15 cellular contexts compared by ENCODE assay signal in genomic region chr2:196229013-196229412, GRCh38. TPM values are rescaled to one million over a fixed set of nuclear protein-coding genes. Genes with fewer than 3 reads are reported as not detected.
DNase-seq lines count a peak whose midpoint lies in the region; ATAC-seq and TF ChIP-seq lines count a peak whose summit lies in the region.
"Had no signal": no experiment of that assay in that cellular context is flagged by ENCODE, and none has a peak within 500 bp of the region (broad histone marks: within the 10 kb centered on the region; RNA-seq: fewer than 3 reads in every experiment).

No MANE protein-coding gene starts in this region.

- H3K4me1 Mint-ChIP-seq in activated naive CD4-positive, alpha-beta T cell treated with anti-CD3 and anti-CD28 coated beads, Interleukin-2, amount 50 U/mL, for 24 hours = peaks cover 96% of the 10 kb centered on the region
- peaks cover 41 to 45% of the 10 kb centered on the region in 2 donors for H3K4me1 Mint-ChIP-seq in effector memory CD8-positive, alpha-beta T cell (ENCODE audit: low read depth in 2 of 2)
- H3K4me1 Mint-ChIP-seq in glutamatergic neuron (ENCODE audit: low read depth, unreplicated experiment) = no peaks in the 10 kb centered on the region
- H3K4me1 Mint-ChIP-seq: endodermal cell had no signal

- H3K4me1 ChIP-seq in upper lobe of right lung = peaks cover 33% of the 10 kb centered on the region

- no peak for DNase-seq in activated naive CD4-positive, alpha-beta T cell treated with anti-CD3 and anti-CD28 coated beads, Interleukin-2, amount 50 U/mL, for 16 hours
- DNase-seq in SKM-1 treated with dmso at 0.1 percent for 144 hours (lab: John Stamatoyannopoulos, UW; ENCODE audit: unreplicated experiment) (peak; percentile 25), upper lobe of right lung (no peak), glutamatergic neuron (no peak)
- no peak for DNase-seq in effector memory CD8-positive, alpha-beta T cell
- no peak for DNase-seq in stimulated activated CD4-positive, alpha-beta T cell treated with anti-CD3 and anti-CD28 coated beads, Interleukin-2, amount 100 ng/mL, for 48 hours
- DNase-seq: activated CD4-positive, alpha-beta T cell treated with anti-CD3 and anti-CD28 coated beads, Interleukin-2, amount 50 U/mL, for 1 hour; activated effector memory CD4-positive, alpha-beta T cell treated with anti-CD3 and anti-CD28 coated beads, Interleukin-2, amount 50 U/mL, for 16 hours; endodermal cell; foreskin fibroblast; GM23248; NCI-H2171 treated with DMSO at 0.1 percent for 48 hours; stimulated activated naive CD4-positive, alpha-beta T cell treated with Interleukin-2 at 50 U/mL for 16 hours had no signal

- no peak for ATAC-seq in effector memory CD8-positive, alpha-beta T cell (replicated peaks)
- ATAC-seq in upper lobe of right lung (no peak), HG02970 (IDR thresholded peaks at IDR 0.05; ENCODE audit: low FRiP score, unreplicated experiment) (no peak)

- H3K36me3 ChIP-seq in upper lobe of right lung = no peaks in the 10 kb centered on the region

- peak overlapping the region; percentile 82 for H3K27ac ChIP-seq in upper lobe of right lung
- H3K27ac ChIP-seq: GM23248 had no signal

- no peaks in the 10 kb centered on the region for H3K9me3 ChIP-seq in upper lobe of right lung

- no peaks in the 10 kb centered on the region for H3K9me3 Mint-ChIP-seq in activated naive CD4-positive, alpha-beta T cell treated with anti-CD3 and anti-CD28 coated beads, Interleukin-2, amount 50 U/mL, for 24 hours
- H3K9me3 Mint-ChIP-seq in effector memory CD8-positive, alpha-beta T cell = no peaks in the 10 kb centered on the region
- peaks cover 4% of the 10 kb centered on the region for H3K9me3 Mint-ChIP-seq in glutamatergic neuron (ENCODE audit: unreplicated experiment)
- H3K9me3 Mint-ChIP-seq: endodermal cell had no signal

- H3K27ac Mint-ChIP-seq in activated naive CD4-positive, alpha-beta T cell treated with anti-CD3 and anti-CD28 coated beads, Interleukin-2, amount 50 U/mL, for 24 hours = peak overlapping the region; percentile 92
- peak overlapping the region; percentile 72 to 93 for H3K27ac Mint-ChIP-seq in effector memory CD8-positive, alpha-beta T cell
- H3K27ac Mint-ChIP-seq in glutamatergic neuron (ENCODE audit: unreplicated experiment) = no peak overlapping the region
- H3K27ac Mint-ChIP-seq: endodermal cell had no signal

- no peaks in the 10 kb centered on the region for H3K27me3 ChIP-seq in upper lobe of right lung

- TF ChIP-seq CTCF in upper lobe of right lung (IDR thresholded peaks at IDR 0.05) = no peak
- TF ChIP-seq CTCF in glutamatergic neuron (IDR thresholded peaks at IDR 0.05; ENCODE audit: partially characterized antibody, unreplicated experiment) = no peak

- peaks cover 4% of the 10 kb centered on the region for H3K36me3 Mint-ChIP-seq in activated naive CD4-positive, alpha-beta T cell treated with anti-CD3 and anti-CD28 coated beads, Interleukin-2, amount 50 U/mL, for 24 hours
- H3K36me3 Mint-ChIP-seq in effector memory CD8-positive, alpha-beta T cell (ENCODE audit: insufficient read depth) = peaks cover 5% of the 10 kb centered on the region
- H3K36me3 Mint-ChIP-seq in glutamatergic neuron (ENCODE audit: unreplicated experiment) = peaks cover 7% of the 10 kb centered on the region

- intact Hi-C loops in upper lobe of right lung (cut with DNase I) = no loop called here

- H3K4me3 Mint-ChIP-seq in activated naive CD4-positive, alpha-beta T cell treated with anti-CD3 and anti-CD28 coated beads, Interleukin-2, amount 50 U/mL, for 24 hours = peak overlapping the region; percentile 59
- no peak overlapping the region for H3K4me3 Mint-ChIP-seq in effector memory CD8-positive, alpha-beta T cell
- H3K4me3 Mint-ChIP-seq in glutamatergic neuron (ENCODE audit: unreplicated experiment) = no peak overlapping the region
- H3K4me3 Mint-ChIP-seq: endodermal cell had no signal

- no peak overlapping the region for H3K4me3 ChIP-seq in upper lobe of right lung
- H3K4me3 ChIP-seq: GM23248 had no signal

- H3K27me3 Mint-ChIP-seq in activated naive CD4-positive, alpha-beta T cell treated with anti-CD3 and anti-CD28 coated beads, Interleukin-2, amount 50 U/mL, for 24 hours = no peaks in the 10 kb centered on the region
- no peaks in the 10 kb centered on the region for H3K27me3 Mint-ChIP-seq in effector memory CD8-positive, alpha-beta T cell
- H3K27me3 Mint-ChIP-seq in glutamatergic neuron (ENCODE audit: unreplicated experiment) = no peaks in the 10 kb centered on the region

RNA-seq across cellular contexts. Expression of gene STK17B, which starts 57.6 kb away (rescaled TPM):
- total RNA-seq in upper lobe of right lung (66.9 TPM), glutamatergic neuron (ENCODE audit: unreplicated experiment) (2.5 TPM)

Comparison
In these comparisons a context has a peak if more than half of its experiments do, and no peak if none do; other contexts are left out.
1. RNA of gene STK17B, which starts 57.6 kb away (total RNA-seq): 66.9 TPM in upper lobe of right lung (single experiment); 2.5 TPM in glutamatergic neuron (single experiment); every median in the first group is over 10 times any median in the second.